15 cellular contexts compared by ENCODE assay signal in the genomic region with DNA sequence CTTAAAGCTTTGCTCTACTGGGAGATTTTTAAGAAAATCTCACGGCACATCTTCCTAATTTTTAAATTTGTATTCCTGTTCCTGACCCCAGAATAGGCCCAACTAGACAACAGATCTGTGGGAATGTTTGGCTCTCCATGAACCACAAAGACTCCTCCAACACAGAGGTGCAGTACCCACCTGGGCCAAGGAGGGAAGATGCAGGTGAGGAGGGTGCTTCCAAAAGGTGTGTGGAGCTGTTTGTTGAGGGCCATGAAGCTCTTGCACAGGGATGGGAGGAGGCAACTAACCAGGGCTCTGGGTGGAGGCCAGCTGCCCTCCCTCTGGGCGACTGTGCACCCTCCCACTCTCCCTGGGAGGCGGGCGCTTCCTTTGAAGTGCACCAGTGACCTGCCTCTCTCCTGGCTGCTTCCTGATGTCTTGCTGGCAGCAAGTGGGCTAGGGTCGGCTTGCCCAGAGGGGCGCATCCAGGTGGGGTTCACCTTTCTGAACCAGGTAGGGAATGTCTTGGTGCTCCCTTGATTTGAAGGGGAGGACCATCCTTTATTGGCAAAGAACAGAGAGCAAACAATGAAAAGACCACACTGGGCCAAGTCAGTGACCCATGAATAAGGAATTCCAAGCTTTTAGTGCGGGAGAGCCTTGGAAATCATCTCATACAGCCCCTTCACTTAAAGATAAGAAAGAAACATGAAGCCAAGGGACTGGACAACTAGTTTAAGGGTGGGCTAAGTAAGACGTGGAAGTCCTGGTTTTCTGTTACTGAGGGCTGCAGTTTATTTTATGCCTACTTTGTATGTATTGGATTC.
DNase-seq lines count a peak whose midpoint lies in the region; ATAC-seq and TF ChIP-seq lines count a peak whose summit lies in the region.
"Had no signal": no experiment of that assay in that cellular context is flagged by ENCODE, and none has a peak within 500 bp of the region (broad histone marks: within the 10 kb centered on the region; RNA-seq: fewer than 3 reads in every experiment).

No MANE protein-coding gene starts in this region.

- H3K27me3 ChIP-seq in MG63 (no peaks in the 10 kb centered on the region), neuronal stem cell (ENCODE audit: control insufficient read depth in 3 of 3, insufficient read depth in 3 of 3, low read depth in 1 of 3, low read length in 3 of 3) (no peaks in the 10 kb centered on the region)
- H3K27me3 ChIP-seq: gastroesophageal sphincter, tibial artery had no signal

- no peak overlapping the region for H3K14ac ChIP-seq in neuronal stem cell (ENCODE audit: low read length)

- no peak overlapping the region for H3K4ac ChIP-seq in neuronal stem cell (ENCODE audit: low read length)

- H2AK5ac ChIP-seq in neuronal stem cell (ENCODE audit: low read depth, low read length): no peak overlapping the region

- H2BK5ac ChIP-seq in neuronal stem cell (ENCODE audit: low read length): no peak overlapping the region

- no peaks in the 10 kb centered on the region for H3K36me3 Mint-ChIP-seq in activated T-cell treated with anti-CD3 and anti-CD28 coated beads, Interleukin-2, amount 50 U/mL, for 24 hours (ENCODE audit: low read depth)
- no peaks in the 10 kb centered on the region for H3K36me3 Mint-ChIP-seq in activated naive CD4-positive, alpha-beta T cell treated with anti-CD3 and anti-CD28 coated beads, Interleukin-2, amount 50 U/mL, for 72 hours
- H3K36me3 Mint-ChIP-seq in chondrocyte (ENCODE audit: low read depth): no peaks in the 10 kb centered on the region

- H3K18ac ChIP-seq in neuronal stem cell (ENCODE audit: low read length): peak overlapping the region; percentile 67

- peak overlapping the region; percentile 30 for H2BK120ac ChIP-seq in neuronal stem cell (ENCODE audit: low read depth, low read length)

- H2BK12ac ChIP-seq in neuronal stem cell (ENCODE audit: low read length): no peak overlapping the region

- H3K4me1 Mint-ChIP-seq in activated T-cell treated with anti-CD3 and anti-CD28 coated beads, Interleukin-2, amount 50 U/mL, for 24 hours (ENCODE audit: low read depth): peaks cover 5% of the 10 kb centered on the region
- H3K4me1 Mint-ChIP-seq in chondrocyte (ENCODE audit: low read depth): peaks cover 13% of the 10 kb centered on the region
- H3K4me1 Mint-ChIP-seq: activated naive CD8-positive, alpha-beta T cell treated with anti-CD3 and anti-CD28 coated beads, Interleukin-2, amount 50 U/mL, for 24 hours had no signal

- no peak overlapping the region for H3K4me3 ChIP-seq in MG63
- peak overlapping the region; percentile 14 for H3K4me3 ChIP-seq in epithelial cell of proximal tubule (ENCODE audit: low read depth, low read length)
- H3K4me3 ChIP-seq in neuronal stem cell (ENCODE audit: low read length in 2 of 2): no peak overlapping the region
- H3K4me3 ChIP-seq: gastroesophageal sphincter, prostate gland, tibial artery had no signal

- DNase-seq in DMS153 treated with DMSO at 0.1 percent for 48 hours (lab: John Stamatoyannopoulos, UW; ENCODE audit: unreplicated experiment) (peak; percentile 78), MG63 (peak; percentile 12), epithelial cell of proximal tubule (ENCODE audit: low read depth) (no peak), neuronal stem cell (ENCODE audit: low spot score) (no peak), NCI-H146 (lab: John Stamatoyannopoulos, UW) (no peak), chondrocyte (ENCODE audit: low spot score) (no peak)
- no peak for DNase-seq in activated T-cell treated with anti-CD3 and anti-CD28 coated beads, Interleukin-2, amount 50 U/mL, for 24 hours
- no peak for DNase-seq in activated naive CD4-positive, alpha-beta T cell treated with anti-CD3 and anti-CD28 coated beads, Interleukin-2, amount 50 U/mL, for 72 hours (ENCODE audit: low spot score in 2 of 2)
- DNase-seq: activated naive CD8-positive, alpha-beta T cell treated with anti-CD3 and anti-CD28 coated beads, Interleukin-2, amount 50 U/mL, for 24 hours; central memory CD4-positive, alpha-beta T cell; GF-D8; NCI-H187; tibial artery had no signal

- H4K91ac ChIP-seq in neuronal stem cell (ENCODE audit: low read depth, low read length, poor library complexity): no peak overlapping the region

- no peak overlapping the region for H3K4me3 Mint-ChIP-seq in activated T-cell treated with anti-CD3 and anti-CD28 coated beads, Interleukin-2, amount 50 U/mL, for 24 hours
- H3K4me3 Mint-ChIP-seq in chondrocyte (ENCODE audit: unreplicated experiment): no peak overlapping the region
- H3K4me3 Mint-ChIP-seq: activated naive CD8-positive, alpha-beta T cell treated with anti-CD3 and anti-CD28 coated beads, Interleukin-2, amount 50 U/mL, for 24 hours had no signal

- no peak overlapping the region for H2AFZ ChIP-seq in neuronal stem cell (ENCODE audit: low read length)

- H3K23ac ChIP-seq in neuronal stem cell (ENCODE audit: low read depth, low read length, poor library complexity): peak overlapping the region; percentile 11

- H3K36me3 ChIP-seq in MG63 (no peaks in the 10 kb centered on the region), neuronal stem cell (replicated peaks in 1 of 2; ENCODE audit: control insufficient read depth in 2 of 2, insufficient read depth in 2 of 2, low read length in 2 of 2) (peaks cover 0 to 4% of the 10 kb centered on the region in 2 donors)
- H3K36me3 ChIP-seq: gastroesophageal sphincter, prostate gland, tibial artery had no signal

- TF ChIP-seq CTCF in epithelial cell of proximal tubule (conservative IDR thresholded peaks at IDR 0.05; ENCODE audit: low read depth, low read length): no peak
- TF ChIP-seq CTCF in chondrocyte (IDR thresholded peaks at IDR 0.05): no peak

- H3K4me2 ChIP-seq in neuronal stem cell (ENCODE audit: insufficient read depth, low read length, poor library complexity, severe bottlenecking): no peak overlapping the region

- no peak overlapping the region for H3K27ac ChIP-seq in neuronal stem cell (replicated peaks; ENCODE audit: low read length)
- H3K27ac ChIP-seq: gastroesophageal sphincter, prostate gland, tibial artery had no signal

- peaks cover 3% of the 10 kb centered on the region for H3K79me1 ChIP-seq in neuronal stem cell (ENCODE audit: low read depth, low read length)

- peak overlapping the region; percentile 86 for H2BK15ac ChIP-seq in neuronal stem cell (ENCODE audit: low read length)

- H3K9me3 Mint-ChIP-seq in activated T-cell treated with anti-CD3 and anti-CD28 coated beads, Interleukin-2, amount 50 U/mL, for 24 hours: no peaks in the 10 kb centered on the region
- no peaks in the 10 kb centered on the region for H3K9me3 Mint-ChIP-seq in activated naive CD4-positive, alpha-beta T cell treated with anti-CD3 and anti-CD28 coated beads, Interleukin-2, amount 50 U/mL, for 72 hours
- no peaks in the 10 kb centered on the region for H3K9me3 Mint-ChIP-seq in chondrocyte (ENCODE audit: low read depth)
- H3K9me3 Mint-ChIP-seq: activated naive CD8-positive, alpha-beta T cell treated with anti-CD3 and anti-CD28 coated beads, Interleukin-2, amount 50 U/mL, for 24 hours had no signal

- no peak overlapping the region for H3K27ac Mint-ChIP-seq in activated T-cell treated with anti-CD3 and anti-CD28 coated beads, Interleukin-2, amount 50 U/mL, for 24 hours
- no peak overlapping the region for H3K27ac Mint-ChIP-seq in activated naive CD4-positive, alpha-beta T cell treated with anti-CD3 and anti-CD28 coated beads, Interleukin-2, amount 50 U/mL, for 72 hours
- H3K27ac Mint-ChIP-seq in chondrocyte (ENCODE audit: unreplicated experiment): no peak overlapping the region

- H3K9me3 ChIP-seq in MG63 (no peaks in the 10 kb centered on the region), neuronal stem cell (replicated peaks in 1 of 2; ENCODE audit: control insufficient read depth in 2 of 2, insufficient read depth in 1 of 2, low read depth in 1 of 2, low read length in 2 of 2) (no peaks in the 10 kb centered on the region)
- H3K9me3 ChIP-seq: gastroesophageal sphincter, prostate gland, tibial artery had no signal

- H3K27me3 Mint-ChIP-seq in activated T-cell treated with anti-CD3 and anti-CD28 coated beads, Interleukin-2, amount 50 U/mL, for 24 hours: no peaks in the 10 kb centered on the region
- H3K27me3 Mint-ChIP-seq in chondrocyte (ENCODE audit: low read depth): no peaks in the 10 kb centered on the region
- H3K27me3 Mint-ChIP-seq: activated naive CD8-positive, alpha-beta T cell treated with anti-CD3 and anti-CD28 coated beads, Interleukin-2, amount 50 U/mL, for 24 hours had no signal

- WGBS in neuronal stem cell (ENCODE audit: extremely low coverage in 2 of 2, insufficient read length in 2 of 2, insufficient replicate concordance in 1 of 2), 2 donors: no CpG with 5 or more reads among the region's 8 CpGs

- no peak overlapping the region for H4K8ac ChIP-seq in neuronal stem cell (ENCODE audit: low read depth, low read length)

- no peak for ATAC-seq in activated naive CD4-positive, alpha-beta T cell treated with anti-CD3 and anti-CD28 coated beads, Interleukin-2, amount 50 U/mL, for 72 hours
- ATAC-seq: activated naive CD8-positive, alpha-beta T cell treated with anti-CD3 and anti-CD28 coated beads, Interleukin-2, amount 50 U/mL, for 24 hours; gastroesophageal sphincter had no signal

- H3K9ac ChIP-seq in neuronal stem cell (ENCODE audit: low read depth, low read length, poor library complexity): no peak overlapping the region

- peaks cover 7 to 15% of the 10 kb centered on the region in 2 donors for H3K4me1 ChIP-seq in neuronal stem cell (ENCODE audit: control insufficient read depth in 2 of 2, insufficient read depth in 1 of 2, low read depth in 1 of 2, low read length in 2 of 2)
- H3K4me1 ChIP-seq: gastroesophageal sphincter, prostate gland had no signal

Comparison
In these comparisons a context has a peak if more than half of its experiments do, and no peak if none do; other contexts are left out.
1. DNase-seq: peak in DMS153 treated with DMSO at 0.1 percent for 48 hours (single experiment) and MG63 (single experiment); none in epithelial cell of proximal tubule (single experiment), neuronal stem cell (single experiment), NCI-H146 (single experiment), activated T-cell treated with anti-CD3 and anti-CD28 coated beads, Interleukin-2, amount 50 U/mL, for 24 hours (single experiment), activated naive CD4-positive, alpha-beta T cell treated with anti-CD3 and anti-CD28 coated beads, Interleukin-2, amount 50 U/mL, for 72 hours (0 of 2) and chondrocyte (single experiment).